ENCODE assay signal across 34 cellular contexts in genomic region chrX:16930392-16930791, GRCh38. TPM values are rescaled to one million over a fixed set of nuclear protein-coding genes. Genes with fewer than 3 reads are reported as not detected.
DNase-seq lines count a peak whose midpoint lies in the region; ATAC-seq, FAIRE-seq and TF ChIP-seq lines count a peak whose summit lies in the region.
"Had no signal": no experiment of that assay in that cellular context is flagged by ENCODE, and none has a peak within 500 bp of the region (broad histone marks: within the 10 kb centered on the region; RNA-seq: fewer than 3 reads in every experiment).

No MANE protein-coding gene starts in this region.

- TF ChIP-seq EP300 in K562 (IDR thresholded peaks at IDR 0.05; ENCODE audit: low read length) = peak; percentile 78

- no peaks in the 10 kb centered on the region for H3K9me1 ChIP-seq in K562 (ENCODE audit: control insufficient read depth, insufficient read depth, low read length)

- CTCF ChIA-PET in K562 (lab: Yijun Ruan, JAX; ENCODE audit: low intra/inter-chr PET ratio) = no interaction called here

- H2AFZ ChIP-seq in K562 (ENCODE audit: low read depth, low read length) = no peak overlapping the region

- H3K36me3 ChIP-seq in cardiac muscle cell (no peaks in the 10 kb centered on the region), right atrium auricular region (no peaks in the 10 kb centered on the region), K562 (ENCODE audit: control insufficient read depth, insufficient read depth, low read length) (no peaks in the 10 kb centered on the region)
- H3K36me3 ChIP-seq: BE2C, left ventricle myocardium inferior, ovary, SJCRH30 had no signal

- no peak for TF ChIP-seq RAD21 in K562 (CRISPR knock-in tag; conservative IDR thresholded peaks at IDR 0.05 in 1 of 2, IDR thresholded peaks at IDR 0.05 in 1 of 2)

- no TSS peak for BruUV-seq in K562 (replicated peaks; lab: Mats Ljungman, UMichigan)

- H3K27me3 ChIP-seq in cardiac muscle cell (no peaks in the 10 kb centered on the region), right atrium auricular region (no peaks in the 10 kb centered on the region), K562 (ENCODE audit: control insufficient read depth in 2 of 2, insufficient read depth in 2 of 2, low read length in 2 of 2) (no peaks in the 10 kb centered on the region)
- H3K27me3 ChIP-seq: BE2C, ovary, SJCRH30 had no signal

- in situ Hi-C loops in K562 (cut with MboI) = no loop called here

- POLR2A ChIA-PET in K562 (lab: Yijun Ruan, JAX) = interaction anchor here (0.6 kb wide), 1 partner anchor 16 kb away, joined by 4 read pairs; no protein-coding TSS in a partner anchor

- TF ChIP-seq POLR2A in K562 (conservative IDR thresholded peaks at IDR 0.05) = no peak

- H3K9ac ChIP-seq in K562 (ENCODE audit: insufficient read depth in 1 of 2, low read depth in 2 of 2, low read length in 2 of 2) = no peak overlapping the region

- H3K27ac ChIP-seq in cardiac muscle cell (peak overlapping the region; percentile 70), right atrium auricular region (no peak overlapping the region), K562 (ENCODE audit: extremely low read depth, low read depth, low read length) (no peak overlapping the region)
- H3K27ac ChIP-seq: left ventricle myocardium inferior, ovary, SJCRH30 had no signal

- H3K4me2 ChIP-seq in K562 (ENCODE audit: insufficient read depth, low read length) = no peak overlapping the region

- TF ChIP-seq CTCF in cardiac muscle cell (IDR thresholded peaks at IDR 0.05; ENCODE audit: low read depth, low read length) = no peak
- no peak for TF ChIP-seq CTCF in right atrium auricular region (IDR thresholded peaks at IDR 0.05)
- TF ChIP-seq CTCF in K562 (IDR thresholded peaks at IDR 0.05 in 2 of 3, conservative IDR thresholded peaks at IDR 0.05 in 1 of 3; ENCODE audit: insufficient read depth in 2 of 3, low read depth in 1 of 3, low read length in 3 of 3) = no peak
- no peak for TF ChIP-seq CTCF in omental fat pad (IDR thresholded peaks at IDR 0.05)

- peak in 1 of 2 donors; percentile 77 for DNase-seq in cardiac muscle cell (ENCODE audit: low read depth in 1 of 2, low spot score in 1 of 2)
- no peak for DNase-seq in right atrium auricular region (ENCODE audit: low spot score)
- peak in 3 of 4 experiments; percentile 9 to 56 (median 21) for DNase-seq in K562 (ENCODE audit: extremely low read depth in 1 of 4, low spot score in 3 of 4)
- peak; percentile 53 for DNase-seq in islet precursor cell
- no peak for DNase-seq in KG1 (lab: John Stamatoyannopoulos, UW)
- no peak for DNase-seq in NCI-H1417 treated with DMSO at 0.1 percent for 48 hours (lab: John Stamatoyannopoulos, UW)
- DNase-seq in NCI-H1105 (lab: John Stamatoyannopoulos, UW) = no peak
- DNase-seq in omental fat pad (ENCODE audit: low spot score) = no peak
- DNase-seq: activated CD4-positive, alpha-beta memory T cell treated with anti-CD3 and anti-CD28 coated beads, Interleukin-2, amount 10 ng/mL, durations not matched to agents 7 days and 5 days; activated CD8-positive, alpha-beta memory T cell treated with anti-CD3 and anti-CD28 coated beads, Interleukin-2, amount 50 U/mL, for 48 hours; anterior cingulate cortex; BE2C; cortex of kidney; effector memory CD8-positive, alpha-beta T cell; HCEC 1CT; hippocampal formation; left ventricle myocardium inferior; midbrain; MV-4-11; naive thymus-derived CD8-positive, alpha-beta T cell; NCI-H1694 treated with DMSO at 0.1 percent for 48 hours; NCI-H2171; NCI-H748 treated with DMSO at 0.1 percent for 48 hours; ovary; SJCRH30; small intestine; stimulated activated CD4-positive, alpha-beta T cell treated with anti-CD3 and anti-CD28 coated beads, Interleukin-1b, Interleukin-23, amount 100 ng/mL, for 48 hours; stimulated activated CD8-positive, alpha-beta memory T cell treated with anti-CD3 and anti-CD28 coated beads, Interleukin-4, amount 100 ng/mL, for 48 hours; stimulated activated naive CD8-positive, alpha-beta T cell treated with anti-CD3 and anti-CD28 coated beads, Interleukin-15, amount 100 ng/mL, for 72 hours had no signal

- H3K9me3 ChIP-seq in cardiac muscle cell (ENCODE audit: low read depth) = no peaks in the 10 kb centered on the region
- H3K9me3 ChIP-seq in right atrium auricular region = peaks cover 0 to 3% of the 10 kb centered on the region in 2 donors
- H3K9me3 ChIP-seq in K562 (replicated peaks; ENCODE audit: control insufficient read depth, insufficient read depth, low read depth, low read length) = no peaks in the 10 kb centered on the region
- H3K9me3 ChIP-seq: BE2C, left ventricle myocardium inferior, ovary, SJCRH30 had no signal

- H3K4me1 ChIP-seq in cardiac muscle cell (ENCODE audit: low read depth) (peaks cover 19% of the 10 kb centered on the region), right atrium auricular region (no peaks in the 10 kb centered on the region), K562 (replicated peaks in 1 of 2; ENCODE audit: control insufficient read depth in 2 of 2, insufficient read depth in 2 of 2, low read length in 2 of 2) (peaks cover 0 to 19% of the 10 kb centered on the region in 2 experiments; a peak in 4 of 5 replicates)
- H3K4me1 ChIP-seq: BE2C, left ventricle myocardium inferior had no signal

- ATAC-seq in K562 (peak; percentile 85), omental fat pad (ENCODE audit: low FRiP score) (no peak)
- ATAC-seq: activated CD4-positive, CD25-positive, alpha-beta regulatory T cell treated with anti-CD3 and anti-CD28 coated beads, Interleukin-2, amount 50 U/mL, for 24 hours; effector memory CD8-positive, alpha-beta T cell; esophagus mucosa; naive thymus-derived CD8-positive, alpha-beta T cell; stimulated activated naive CD8-positive, alpha-beta T cell treated with anti-CD3 and anti-CD28 coated beads, Interleukin-15, amount 100 ng/mL, for 72 hours had no signal

- H3K79me2 ChIP-seq in K562 (ENCODE audit: control insufficient read depth, insufficient read depth, low read length) = no peaks in the 10 kb centered on the region

- intact Hi-C loops in K562 (cut with micrococcal nuclease) = no loop called here

- H4K20me1 ChIP-seq in K562 (replicated peaks; ENCODE audit: control insufficient read depth, insufficient read depth, low read length) = no peaks in the 10 kb centered on the region

- H3K4me3 ChIP-seq in cardiac muscle cell (no peak overlapping the region), right atrium auricular region (no peak overlapping the region), K562 (no peak overlapping the region)
- H3K4me3 ChIP-seq: left ventricle myocardium inferior, ovary, SJCRH30 had no signal

- peak; percentile 80 for FAIRE-seq in K562 (lab: Jason Lieb, UNC)
- FAIRE-seq: bronchial epithelial cell, frontal cortex had no signal

- 5% methylated on average over 6 of the region's 6 CpGs for WGBS in K562 (ENCODE audit: insufficient coverage, low coverage, missing lambda C conversion rate)

TF ChIP-seq in K562, 482 proteins besides CTCF, POLR2A, EP300 and RAD21 (continues in another document):
- TF ChIP-seq ZBTB26 (CRISPR knock-in tag; IDR thresholded peaks at IDR 0.05) = no peak
- no peak for TF ChIP-seq ZNF280A (IDR thresholded peaks at IDR 0.05; ENCODE audit: low read depth, partially characterized antibody)
- no peak for TF ChIP-seq SUPT5H (IDR thresholded peaks at IDR 0.05)
- no peak for TF ChIP-seq ZNF696 (CRISPR knock-in tag; conservative IDR thresholded peaks at IDR 0.05)

RNA-seq across cellular contexts. Expression of gene REPS2, which starts 16.1 kb away (rescaled TPM):
- total RNA-seq in cardiac muscle cell (9.1 and 17.3 TPM in 2 replicates), right atrium auricular region (10 to 100 TPM in 1 of 2 donors, 1 to 10 TPM in 1; 6.2 to 14.1 TPM), K562 (2014; rRNA removed) (not detected in 2 replicates), K562 (2014; rRNA removed; fragmentation: Illumina TruSeq; extraction: Trizol) (0.03 TPM in 1 of 2 replicates, not detected in the other), K562 (2015; rRNA removed; fragmentation: Illumina TruSeq; extraction: Trizol) (0.07 TPM in 1 of 2 replicates, not detected in the other), K562 (2021) (0.07 and 0.18 TPM in 2 replicates), omental fat pad (10 to 100 TPM in 1 of 4 donors, 1 to 10 TPM in 3; 4.0 to 12.6 (median 5.0) TPM)
- polyA plus RNA-seq in cardiac muscle cell (6.0 and 9.8 TPM in 2 replicates), K562 (2011; rRNA removed) (0.01 TPM in 1 of 2 replicates, not detected in the other), K562 (2014; fragmentation: Illumina TruSeq; extraction: Trizol) (0.01 TPM in 1 of 2 replicates, not detected in the other), K562 (2014; fragmentation: Nextera tagmentation; extraction: Ambion mirVana) (under 1 TPM in 1 of 2 experiments, not detected in 1; 0.01 TPM), K562 (2014; rRNA removed) (0.01 TPM in 1 of 2 replicates, not detected in the other)
- 0.19 and 0.48 TPM in 2 replicates for total RNA-seq in K562 (2011; cell fraction: chromatin; rRNA removed; ENCODE audit: low replicate concordance)
- under 0.01 TPM in 1 of 2 replicates, not detected in the other for total RNA-seq in K562 (2011; cell fraction: nucleolus; rRNA removed)
- total RNA-seq in K562 (2011; cell fraction: nucleoplasm; rRNA removed) = 0.07 TPM in 1 of 2 replicates, not detected in the other
- under 0.01 and 0.03 TPM in 2 replicates for polyA plus RNA-seq in K562 (2011; cell fraction: cytosol; rRNA removed)
- 0.07 TPM in 1 of 2 replicates, not detected in the other for polyA plus RNA-seq in K562 (2011; cell fraction: nucleus; rRNA removed)
- polyA plus RNA-seq in K562 (2012) = 0.04 and 0.19 TPM in 2 replicates
- polyA minus RNA-seq in K562 (2011; rRNA and poly(A)+ RNA removed) = 0.07 and 0.21 TPM in 2 replicates
- not detected in 2 replicates for polyA minus RNA-seq in K562 (2011; cell fraction: cytosol; rRNA and poly(A)+ RNA removed)
- not detected in 2 replicates for polyA minus RNA-seq in K562 (2011; cell fraction: nucleus; rRNA and poly(A)+ RNA removed)
- total RNA-seq: G401 had no signal

Comparison
In these comparisons a context has a peak if more than half of its experiments do, and no peak if none do; other contexts are left out.
1. DNase-seq: peak in K562 (3 of 4) and islet precursor cell (single experiment); none in right atrium auricular region (single experiment), KG1 (single experiment), NCI-H1417 treated with DMSO at 0.1 percent for 48 hours (single experiment), NCI-H1105 (single experiment) and omental fat pad (single experiment).